ENCODE assay signal across 9 cellular contexts in genomic region chr1:156130578-156130942, GRCh38. TPM values are rescaled to one million over a fixed set of nuclear protein-coding genes. Genes with fewer than 3 reads are reported as not detected.
DNase-seq lines count a peak whose midpoint lies in the region; ATAC-seq and TF ChIP-seq lines count a peak whose summit lies in the region.
"Had no signal": no experiment of that assay in that cellular context is flagged by ENCODE, and none has a peak within 500 bp of the region (broad histone marks: within the 10 kb centered on the region; RNA-seq: fewer than 3 reads in every experiment).

No MANE protein-coding gene starts in this region.

- H4K20me1 ChIP-seq in GM23338 (replicated peaks; ENCODE audit: insufficient read depth) = no peaks in the 10 kb centered on the region

- TF ChIP-seq EP300 in tibial nerve (IDR thresholded peaks at IDR 0.05) = no peak

- DNase-seq in Peyer's patch (no peak), tibial nerve (ENCODE audit: low spot score in 2 of 2) (no peak), GM23338 (ENCODE audit: low spot score) (no peak), GM19240 (ENCODE audit: insufficient read length, low spot score) (no peak)
- DNase-seq in effector memory CD4-positive, alpha-beta T cell = no peak
- no peak for DNase-seq in activated CD4-positive, alpha-beta T cell treated with anti-CD3 and anti-CD28 coated beads, Interleukin-2, amount 50 U/mL, for 4 hours

- no peak overlapping the region for H3K4me2 ChIP-seq in GM23338
- H3K4me2 ChIP-seq: neural progenitor cell had no signal

- H3K27me3 ChIP-seq in Peyer's patch (no peaks in the 10 kb centered on the region), muscle layer of duodenum (ENCODE audit: low read depth, low read length) (no peaks in the 10 kb centered on the region), tibial nerve (no peaks in the 10 kb centered on the region), GM23338 (ENCODE audit: insufficient read depth) (no peaks in the 10 kb centered on the region)
- no peaks in the 10 kb centered on the region for H3K27me3 ChIP-seq in effector memory CD4-positive, alpha-beta T cell (replicated peaks; ENCODE audit: control insufficient read depth, insufficient read depth, low read length, poor library complexity, severe bottlenecking)
- H3K27me3 ChIP-seq: neural progenitor cell had no signal

- H3K4me1 Mint-ChIP-seq in GM23338 = peaks cover 28% of the 10 kb centered on the region

- TF ChIP-seq POLR2A in Peyer's patch (IDR thresholded peaks at IDR 0.05) (no peak), tibial nerve (IDR thresholded peaks at IDR 0.05) (no peak)

- no peak for ATAC-seq in GM23338

- H3K4me1 ChIP-seq in Peyer's patch (peaks cover 7 to 51% (median 36%) of the 10 kb centered on the region in 4 donors), muscle layer of duodenum (ENCODE audit: control insufficient read depth in 1 of 2, insufficient read depth in 2 of 2, low read length in 2 of 2) (peaks cover 25 to 51% of the 10 kb centered on the region in 2 donors), tibial nerve (peaks cover 20 to 72% (median 53%) of the 10 kb centered on the region in 4 donors), GM23338 (ENCODE audit: insufficient read depth) (peaks cover 26% of the 10 kb centered on the region)
- peaks cover 49% of the 10 kb centered on the region for H3K4me1 ChIP-seq in effector memory CD4-positive, alpha-beta T cell (ENCODE audit: control insufficient read depth, insufficient read depth, low read length, poor library complexity, severe bottlenecking)

- peaks cover 10% of the 10 kb centered on the region for H3K36me3 Mint-ChIP-seq in GM23338 (ENCODE audit: low read depth)

- peaks cover 5% of the 10 kb centered on the region; the same call in 1 of the 2 replicates for H3F3A ChIP-seq in GM23338 (replicated peaks; ENCODE audit: low read depth)

- H3K4me3 ChIP-seq in Peyer's patch (no peak overlapping the region), muscle layer of duodenum (ENCODE audit: low read depth in 1 of 2, low read length in 2 of 2) (peak overlapping the region in 1 of 2 donors; percentile 55), tibial nerve (no peak overlapping the region), GM23338 (no peak overlapping the region)
- no peak overlapping the region for H3K4me3 ChIP-seq in effector memory CD4-positive, alpha-beta T cell (ENCODE audit: insufficient read depth, low read depth, low read length, poor library complexity, severe bottlenecking)
- H3K4me3 ChIP-seq: neural progenitor cell had no signal

- 0 out of 2 replicates have a peak, but pooled peaks cover 6% of the 10 kb centered on the region for H3K79me2 ChIP-seq in GM23338 (replicated peaks; ENCODE audit: insufficient read depth)

- no peaks in the 10 kb centered on the region for H3K9me3 ChIP-seq in Peyer's patch
- no peaks in the 10 kb centered on the region for H3K9me3 ChIP-seq in effector memory CD4-positive, alpha-beta T cell (ENCODE audit: control insufficient read depth, low read length)
- no peaks in the 10 kb centered on the region for H3K9me3 ChIP-seq in muscle layer of duodenum (ENCODE audit: control insufficient read depth in 1 of 2, low read length in 2 of 2)
- H3K9me3 ChIP-seq in tibial nerve = no peaks in the 10 kb centered on the region

- TF ChIP-seq CTCF in Peyer's patch (IDR thresholded peaks at IDR 0.05) (no peak), tibial nerve (IDR thresholded peaks at IDR 0.05) (peak in 1 of 5 experiments; percentile 57), GM23338 (conservative IDR thresholded peaks at IDR 0.05; ENCODE audit: low read depth in 2 of 2) (no peak)

- no peaks in the 10 kb centered on the region for H3K9me2 ChIP-seq in GM23338 (ENCODE audit: insufficient read depth)

- no peaks in the 10 kb centered on the region for H3K9me3 Mint-ChIP-seq in GM23338
- H3K9me3 Mint-ChIP-seq: neural progenitor cell, T-cell had no signal

- H2AFZ ChIP-seq in GM23338 = no peak overlapping the region
- H2AFZ ChIP-seq: neural progenitor cell had no signal

- H3K27ac Mint-ChIP-seq in GM23338 = no peak overlapping the region

- H3K27ac ChIP-seq in Peyer's patch (peak overlapping the region in 3 of 4 donors; percentile 59 to 97 (median 88)), muscle layer of duodenum (ENCODE audit: low read length) (peak overlapping the region; percentile 99), tibial nerve (peak overlapping the region; percentile 92 to 98 (median 96)), GM23338 (ENCODE audit: low read depth) (no peak overlapping the region)
- H3K27ac ChIP-seq in effector memory CD4-positive, alpha-beta T cell (ENCODE audit: insufficient read depth, low read length, poor library complexity, severe bottlenecking) = peak overlapping the region; percentile 7

- H3K4me3 Mint-ChIP-seq in GM23338 = no peak overlapping the region; the same call in 2 of the 3 replicates
- H3K4me3 Mint-ChIP-seq: neural progenitor cell had no signal

- H3K27me3 Mint-ChIP-seq in GM23338 (ENCODE audit: insufficient read depth, low read depth, poor library complexity) = peaks cover 14% of the 10 kb centered on the region
- H3K27me3 Mint-ChIP-seq: T-cell had no signal

- peaks cover 0 to 52% (median 0%) of the 10 kb centered on the region in 3 donors for H3K36me3 ChIP-seq in Peyer's patch
- peaks cover 33% of the 10 kb centered on the region for H3K36me3 ChIP-seq in effector memory CD4-positive, alpha-beta T cell (ENCODE audit: control insufficient read depth, insufficient read depth, low read length)
- peaks cover 34 to 54% of the 10 kb centered on the region in 2 donors for H3K36me3 ChIP-seq in muscle layer of duodenum (ENCODE audit: control insufficient read depth in 1 of 2, insufficient read depth in 2 of 2, low read length in 2 of 2)
- H3K36me3 ChIP-seq in tibial nerve = peaks cover 2 to 52% (median 26%) of the 10 kb centered on the region in 3 donors
- H3K36me3 ChIP-seq in GM23338 (ENCODE audit: insufficient read depth) = peaks cover 3% of the 10 kb centered on the region; the same call in 1 of the 2 replicates
- H3K36me3 ChIP-seq: neural progenitor cell had no signal

- 61 to 79% methylated on average over 6 of the region's 6 CpGs for WGBS in tibial nerve, 2 donors

TF ChIP-seq in GM23338, 12 proteins besides CTCF, POLR2A, EP300 and RAD21:
- TF ChIP-seq EZH2phosphoT487 (IDR thresholded peaks at IDR 0.05; ENCODE audit: unreplicated experiment) (no peak), ETS1 (IDR thresholded peaks at IDR 0.05) (no peak), EZH2 (IDR thresholded peaks at IDR 0.05; ENCODE audit: low read depth, unreplicated experiment) (no peak), ZNF331 (CRISPR knock-in tag; IDR thresholded peaks at IDR 0.05; ENCODE audit: low read depth) (no peak), CREB1 (CRISPR knock-in tag; IDR thresholded peaks at IDR 0.05; ENCODE audit: low read depth) (no peak), STAT1 (IDR thresholded peaks at IDR 0.05; ENCODE audit: unreplicated experiment) (no peak)

RNA-seq across cellular contexts. Expression of gene LMNA, which starts 16.0 kb away (rescaled TPM):
- total RNA-seq in Peyer's patch = 100 to 1,000 TPM; 201 to 295 (median 211) TPM
- 100 to 1,000 TPM; 371 to 501 (median 419) TPM for total RNA-seq in tibial nerve
- total RNA-seq in GM23338 (2014; rRNA removed; shearing (Covaris generic)) = 56.3 and 68.9 TPM in 2 replicates
- polyA plus RNA-seq in GM23338 (2016; fragmentation: Nextera tagmentation; extraction: Ambion mirVana) = 35.5 and 38.9 TPM in 2 replicates

RNA-seq across cellular contexts. Expression of gene SEMA4A, which starts 22.8 kb away (rescaled TPM):
- 10 to 100 TPM in 1 of 4 donors, 1 to 10 TPM in 3; 1.5 to 19.0 (median 3.2) TPM for total RNA-seq in Peyer's patch
- total RNA-seq in tibial nerve = 1 to 10 TPM; 1.8 to 4.6 (median 3.5) TPM
- 17.0 and 20.2 TPM in 2 replicates for total RNA-seq in GM23338 (2014; rRNA removed; shearing (Covaris generic))
- 5.5 and 5.6 TPM in 2 replicates for polyA plus RNA-seq in GM23338 (2016; fragmentation: Nextera tagmentation; extraction: Ambion mirVana)

RNA-seq across cellular contexts. Expression of gene MEX3A, which starts 48.3 kb away (rescaled TPM):
- 1 to 10 TPM in 1 of 4 donors, under 1 TPM in 1, not detected in 2; 0.80 to 2.1 TPM for total RNA-seq in Peyer's patch
- total RNA-seq in tibial nerve = 1 to 10 TPM in 1 of 4 donors, under 1 TPM in 3; under 0.01 to 1.2 (median 0.43) TPM
- 31.5 and 38.1 TPM in 2 replicates for total RNA-seq in GM23338 (2014; rRNA removed; shearing (Covaris generic))
- 18.5 and 19.7 TPM in 2 replicates for polyA plus RNA-seq in GM23338 (2016; fragmentation: Nextera tagmentation; extraction: Ambion mirVana)

Comparison
In these comparisons a context has a peak if more than half of its experiments do, and no peak if none do; other contexts are left out.
1. RNA of gene MEX3A, which starts 48.3 kb away (total RNA-seq): 31.5 to 38.1 TPM in GM23338; 0.80 to 2.1 TPM in Peyer's patch and under 0.01 to 1.2 TPM in tibial nerve; every median in the first group is over 10 times any median in the second.